24 cellular contexts compared by ENCODE assay signal in genomic region chr10:10925667-10926066, GRCh38.
"Had no signal": no experiment of that assay in that cellular context is flagged by ENCODE, and none has a peak within 500 bp of the region (broad histone marks: within the 10 kb centered on the region; RNA-seq: fewer than 3 reads in every experiment).

No MANE protein-coding gene starts in this region.

- H3K9me3 Mint-ChIP-seq: naive B cell; naive thymus-derived CD8-positive, alpha-beta T cell; stimulated activated naive B cell treated with anti-CD40 and anti-IgM and Interleukin-4, amounts not matched to agents 10 μg/mL and 1 μg/mL and 100 μg/mL, for 72 hours; stimulated activated naive CD8-positive, alpha-beta T cell treated with anti-CD3 and anti-CD28 coated beads, Interleukin-15, Interleukin-2, amounts not matched to agents 100 ng/mL and 50 ng/mL, for 24 hours had no signal

- H3K27me3 Mint-ChIP-seq: stimulated activated naive CD8-positive, alpha-beta T cell treated with anti-CD3 and anti-CD28 coated beads, Interleukin-15, Interleukin-2, amounts not matched to agents 100 ng/mL and 50 ng/mL, for 24 hours had no signal

- H3K4me3 Mint-ChIP-seq: naive B cell; naive thymus-derived CD8-positive, alpha-beta T cell; nephron progenitor cell; neural crest cell; stimulated activated naive B cell treated with anti-CD40 and anti-IgM and Interleukin-4, amounts not matched to agents 10 μg/mL and 1 μg/mL and 100 μg/mL, for 72 hours; stimulated activated naive CD8-positive, alpha-beta T cell treated with anti-CD3 and anti-CD28 coated beads, Interleukin-15, Interleukin-2, amounts not matched to agents 100 ng/mL and 50 ng/mL, for 24 hours had no signal

- H3K36me3 Mint-ChIP-seq: naive B cell; naive thymus-derived CD8-positive, alpha-beta T cell; stimulated activated naive B cell treated with anti-CD40 and anti-IgM and Interleukin-4, amounts not matched to agents 10 μg/mL and 1 μg/mL and 100 μg/mL, for 72 hours had no signal

- ATAC-seq: naive thymus-derived CD8-positive, alpha-beta T cell; psoas muscle; right cardiac atrium; right lobe of liver; stimulated activated naive B cell treated with anti-CD40 and anti-IgM and Interleukin-4, amounts not matched to agents 10 μg/mL and 1 μg/mL and 100 μg/mL, for 72 hours had no signal

- DNase-seq: naive B cell; naive thymus-derived CD8-positive, alpha-beta T cell; nephron progenitor cell; occipital lobe; ovary; posterior cingulate gyrus; psoas muscle; right cardiac atrium; right lobe of liver; sigmoid colon; small intestine; stimulated activated CD4-positive, alpha-beta T cell treated with anti-CD3 and anti-CD28 coated beads, Interleukin-15, amount 100 ng/mL, for 24 hours; stimulated activated CD4-positive, alpha-beta T cell treated with anti-CD3 and anti-CD28 coated beads, Interleukin-2, amount 100 ng/mL, for 24 hours; stimulated activated CD4-positive, alpha-beta T cell treated with anti-CD3 and anti-CD28 coated beads, Interleukin-2, amount 100 ng/mL, for 48 hours; stimulated activated CD4-positive, alpha-beta T cell treated with anti-CD3 and anti-CD28 coated beads, Interleukin-4, amount 100 ng/mL, for 24 hours; stimulated activated naive B cell treated with anti-CD40 and anti-IgM and Interleukin-4, amounts not matched to agents 10 μg/mL and 1 μg/mL and 100 μg/mL, for 72 hours; stimulated activated naive CD4-positive, alpha-beta T cell treated with Interleukin-2 at 50 U/mL for 16 hours; stomach; thyroid gland; trophoblast cell; upper lobe of left lung had no signal

- H3K4me1 Mint-ChIP-seq: naive thymus-derived CD8-positive, alpha-beta T cell; nephron progenitor cell; neural crest cell; stimulated activated naive B cell treated with anti-CD40 and anti-IgM and Interleukin-4, amounts not matched to agents 10 μg/mL and 1 μg/mL and 100 μg/mL, for 72 hours had no signal

- H3K27ac Mint-ChIP-seq: naive thymus-derived CD8-positive, alpha-beta T cell; nephron progenitor cell; progenitor cell of endocrine pancreas; stimulated activated naive B cell treated with anti-CD40 and anti-IgM and Interleukin-4, amounts not matched to agents 10 μg/mL and 1 μg/mL and 100 μg/mL, for 72 hours; stimulated activated naive CD8-positive, alpha-beta T cell treated with anti-CD3 and anti-CD28 coated beads, Interleukin-15, Interleukin-2, amounts not matched to agents 100 ng/mL and 50 ng/mL, for 24 hours had no signal
